In the genomic region with DNA sequence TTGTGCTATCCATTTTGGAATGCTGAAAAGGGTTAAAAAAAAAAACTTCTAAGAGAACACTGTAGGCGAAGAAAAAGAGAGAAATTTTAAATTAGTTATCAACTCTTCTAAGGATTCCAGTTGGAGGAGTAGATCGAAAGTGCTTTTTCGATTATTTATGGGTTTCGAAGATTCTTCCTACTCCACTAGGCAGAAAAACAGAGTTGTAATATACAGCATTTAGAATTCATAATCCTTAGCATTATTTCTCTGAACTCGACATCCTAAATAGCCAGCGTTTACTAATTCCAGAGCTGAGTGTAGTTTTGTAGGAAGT, we compare ENCODE assay signal across 9 cellular contexts. TPM values are rescaled to one million over a fixed set of nuclear protein-coding genes. Genes with fewer than 3 reads are reported as not detected.
A peak's percentile ranks its signal among the peaks of the same experiment; 100 is the strongest.
DNase-seq lines count a peak whose midpoint lies in the region; ATAC-seq and TF ChIP-seq lines count a peak whose summit lies in the region.
"Had no signal": no experiment of that assay in that cellular context is flagged by ENCODE, and none has a peak within 500 bp of the region (broad histone marks: within the 10 kb centered on the region; RNA-seq: fewer than 3 reads in every experiment).

No MANE protein-coding gene starts in this region.

- H3K9me3 Mint-ChIP-seq in activated CD4-positive, alpha-beta memory T cell treated with anti-CD3 and anti-CD28 coated beads, Interleukin-2, amount 10 ng/mL, durations not matched to agents 7 days and 5 days = no peaks in the 10 kb centered on the region

- no peaks in the 10 kb centered on the region for H3K27me3 ChIP-seq in foreskin keratinocyte
- H3K27me3 ChIP-seq in psoas muscle (ENCODE audit: insufficient read depth in 3 of 3, low read length in 2 of 3) = no peaks in the 10 kb centered on the region

- H3K4me1 ChIP-seq in foreskin keratinocyte = peaks cover 27% of the 10 kb centered on the region
- H3K4me1 ChIP-seq in psoas muscle = peaks cover 27% of the 10 kb centered on the region

- H3K27ac Mint-ChIP-seq in activated CD4-positive, alpha-beta memory T cell treated with anti-CD3 and anti-CD28 coated beads, Interleukin-2, amount 10 ng/mL, durations not matched to agents 7 days and 5 days = no peak overlapping the region
- H3K27ac Mint-ChIP-seq: memory B cell had no signal

- H3K4me1 Mint-ChIP-seq in activated CD4-positive, alpha-beta memory T cell treated with anti-CD3 and anti-CD28 coated beads, Interleukin-2, amount 10 ng/mL, durations not matched to agents 7 days and 5 days = peaks cover 20% of the 10 kb centered on the region
- H3K4me1 Mint-ChIP-seq: memory B cell had no signal

- peaks cover 6% of the 10 kb centered on the region for H3K36me3 Mint-ChIP-seq in activated CD4-positive, alpha-beta memory T cell treated with anti-CD3 and anti-CD28 coated beads, Interleukin-2, amount 10 ng/mL, durations not matched to agents 7 days and 5 days (ENCODE audit: low read depth)

- H3K4me3 ChIP-seq in GM08714 (ENCODE audit: low read length) (peak overlapping the region; percentile 64), psoas muscle (peak overlapping the region; percentile 85)

- intact Hi-C loops in psoas muscle (cut with DNase I) = loop anchor here (5.0 to 10.0 kb wide), 3 partner anchors 36 to 153 kb away; no protein-coding TSS in a partner anchor

- peaks cover 52% of the 10 kb centered on the region for H3K27me3 Mint-ChIP-seq in activated CD4-positive, alpha-beta memory T cell treated with anti-CD3 and anti-CD28 coated beads, Interleukin-2, amount 10 ng/mL, durations not matched to agents 7 days and 5 days

- CTCF ChIA-PET in activated CD4-positive, alpha-beta memory T cell treated with anti-CD3 and anti-CD28 coated beads, Interleukin-2, amount 10 ng/mL, durations not matched to agents 7 days and 5 days (lab: Charles Lee) = no interaction called here

- H3K36me3 ChIP-seq in psoas muscle (ENCODE audit: insufficient read depth in 1 of 2, low read depth in 1 of 2) = no peaks in the 10 kb centered on the region

- no peak for TF ChIP-seq POLR2A in erythroblast (IDR thresholded peaks at IDR 0.05; ENCODE audit: low read length)

- no peak for DNase-seq in activated CD4-positive, alpha-beta memory T cell treated with anti-CD3 and anti-CD28 coated beads, Interleukin-2, amount 10 ng/mL, durations not matched to agents 7 days and 5 days
- no peak for DNase-seq in foreskin keratinocyte
- DNase-seq in psoas muscle = no peak
- no peak for DNase-seq in activated effector memory CD4-positive, alpha-beta T cell treated with anti-CD3 and anti-CD28 coated beads, Interleukin-2, amount 50 U/mL, for 16 hours
- no peak for DNase-seq in erythroblast (lab: John Stamatoyannopoulos, UW)

- H3K4me3 Mint-ChIP-seq in activated CD4-positive, alpha-beta memory T cell treated with anti-CD3 and anti-CD28 coated beads, Interleukin-2, amount 10 ng/mL, durations not matched to agents 7 days and 5 days = peak overlapping the region; percentile 72
- H3K4me3 Mint-ChIP-seq: memory B cell had no signal

- TF ChIP-seq CTCF in foreskin keratinocyte (conservative IDR thresholded peaks at IDR 0.05) = no peak
- TF ChIP-seq CTCF in psoas muscle (IDR thresholded peaks at IDR 0.05) = no peak

- WGBS in psoas muscle, 3 donors = 7 to 20% (median 10%) methylated on average over 6 of the region's 6 CpGs

- peak overlapping the region; percentile 76 for H3K27ac ChIP-seq in foreskin keratinocyte
- peak overlapping the region; percentile 96 for H3K27ac ChIP-seq in psoas muscle

- ATAC-seq in foreskin keratinocyte (no peak), psoas muscle (no peak), HG03025 (IDR thresholded peaks at IDR 0.05; ENCODE audit: low FRiP score, unreplicated experiment) (no peak), GM18502 (IDR thresholded peaks at IDR 0.05; ENCODE audit: poor library complexity, unreplicated experiment) (no peak)

- no peaks in the 10 kb centered on the region for H3K9me3 ChIP-seq in psoas muscle

- POLR2A ChIA-PET in activated CD4-positive, alpha-beta memory T cell treated with anti-CD3 and anti-CD28 coated beads, Interleukin-2, amount 10 ng/mL, durations not matched to agents 7 days and 5 days (lab: Charles Lee) = no interaction called here

RNA-seq across cellular contexts. Expression of a gene that starts 0.8 kb away (rescaled TPM):
- 1 to 10 TPM; 1.1 to 2.0 TPM for total RNA-seq in activated CD4-positive, alpha-beta memory T cell treated with anti-CD3 and anti-CD28 coated beads, Interleukin-2, amount 10 ng/mL, durations not matched to agents 7 days and 5 days
- 24.9 and 37.4 TPM in 2 replicates for total RNA-seq in foreskin keratinocyte
- polyA plus RNA-seq in foreskin keratinocyte = 5.8 and 6.2 TPM in 2 replicates
- 10 to 100 TPM; 11.5 to 22.5 (median 15.5) TPM for total RNA-seq in psoas muscle
- 1 to 10 TPM; 2.3 to 7.6 (median 2.9) TPM for polyA plus RNA-seq in psoas muscle
